ENCODE assay signal across 21 cellular contexts in genomic region chr2:161120775-161121174, GRCh38. TPM values are rescaled to one million over a fixed set of nuclear protein-coding genes. Genes with fewer than 3 reads are reported as not detected.
DNase-seq lines count a peak whose midpoint lies in the region; ATAC-seq and TF ChIP-seq lines count a peak whose summit lies in the region.
"Had no signal": no experiment of that assay in that cellular context is flagged by ENCODE, and none has a peak within 500 bp of the region (broad histone marks: within the 10 kb centered on the region; RNA-seq: fewer than 3 reads in every experiment).

No MANE protein-coding gene starts in this region.

- no peak overlapping the region for H2AK5ac ChIP-seq in IMR-90 (ENCODE audit: low read depth, low read length)
- no peak overlapping the region for H2AK5ac ChIP-seq in trophoblast cell (ENCODE audit: low read length)

- peaks cover 49% of the 10 kb centered on the region for H3K4me1 Mint-ChIP-seq in endodermal cell
- peaks cover 10% of the 10 kb centered on the region for H3K4me1 Mint-ChIP-seq in activated naive CD4-positive, alpha-beta T cell treated with anti-CD3 and anti-CD28 coated beads, Interleukin-2, amount 10 ng/mL, durations not matched to agents 7 days and 5 days

- H3K4me3 ChIP-seq in IMR-90 (ENCODE audit: insufficient read depth, low read depth, low read length) (no peak overlapping the region), endodermal cell (ENCODE audit: low read length) (no peak overlapping the region), trophoblast cell (ENCODE audit: low read depth, low read length) (no peak overlapping the region), prostate gland (no peak overlapping the region), testis (no peak overlapping the region), upper lobe of left lung (no peak overlapping the region)
- H3K4me3 ChIP-seq: BLaER1, GM12878, GM23248, HAP-1 had no signal

- H3K79me2 ChIP-seq in trophoblast cell (ENCODE audit: control insufficient read depth, insufficient read depth, low read length, poor library complexity), result no peaks in the 10 kb centered on the region

- no peaks in the 10 kb centered on the region for H3K36me3 ChIP-seq in IMR-90 (ENCODE audit: control insufficient read depth, insufficient read depth, low read length)
- no peaks in the 10 kb centered on the region for H3K36me3 ChIP-seq in endodermal cell (ENCODE audit: control insufficient read depth, insufficient read depth, low read length)
- H3K36me3 ChIP-seq in trophoblast cell (ENCODE audit: control insufficient read depth in 1 of 2, insufficient read depth in 2 of 2, low read length in 2 of 2), result no peaks in the 10 kb centered on the region
- H3K36me3 ChIP-seq in prostate gland, result no peaks in the 10 kb centered on the region
- no peaks in the 10 kb centered on the region for H3K36me3 ChIP-seq in testis (ENCODE audit: low read depth, missing control alignments)
- H3K36me3 ChIP-seq in upper lobe of left lung, result no peaks in the 10 kb centered on the region
- H3K36me3 ChIP-seq: BLaER1, HAP-1 had no signal

- H4K20me1 ChIP-seq in IMR-90 (ENCODE audit: insufficient read depth, low read length), result no peaks in the 10 kb centered on the region
- H4K20me1 ChIP-seq: BLaER1 had no signal

- TF ChIP-seq RAD21 in IMR-90 (IDR thresholded peaks at IDR 0.05; ENCODE audit: low read length), result no peak

- H3K79me1 ChIP-seq in IMR-90 (ENCODE audit: low read depth in 1 of 2, low read length in 2 of 2) (no peaks in the 10 kb centered on the region), trophoblast cell (ENCODE audit: low read length) (peaks cover 17% of the 10 kb centered on the region)

- no peak overlapping the region for H3K4ac ChIP-seq in IMR-90 (ENCODE audit: low read depth, low read length)
- no peak overlapping the region for H3K4ac ChIP-seq in trophoblast cell (ENCODE audit: low read depth, low read length)

- H2BK120ac ChIP-seq in IMR-90 (ENCODE audit: low read depth, low read length) (no peak overlapping the region), trophoblast cell (ENCODE audit: insufficient read depth, low read length, poor library complexity) (peak overlapping the region; percentile 58)

- H4K12ac ChIP-seq in trophoblast cell (ENCODE audit: low read depth, low read length), result no peak overlapping the region

- H3K9me3 ChIP-seq in IMR-90 (ENCODE audit: control insufficient read depth, insufficient read depth, low read length), result no peaks in the 10 kb centered on the region
- no peaks in the 10 kb centered on the region for H3K9me3 ChIP-seq in endodermal cell (ENCODE audit: control insufficient read depth, low read length)
- H3K9me3 ChIP-seq in trophoblast cell (ENCODE audit: insufficient read depth, low read depth, low read length), result no peaks in the 10 kb centered on the region
- H3K9me3 ChIP-seq in prostate gland, result no peaks in the 10 kb centered on the region
- no peaks in the 10 kb centered on the region for H3K9me3 ChIP-seq in testis
- H3K9me3 ChIP-seq in upper lobe of left lung, result no peaks in the 10 kb centered on the region
- H3K9me3 ChIP-seq: BLaER1, HAP-1 had no signal

- H2AK9ac ChIP-seq in IMR-90 (replicated peaks; ENCODE audit: low read depth, low read length, poor library complexity), result no peak overlapping the region

- peak overlapping the region; percentile 94 for H2BK12ac ChIP-seq in trophoblast cell (ENCODE audit: low read length)

- peaks cover 7% of the 10 kb centered on the region; the same call in 1 of the 2 replicates for H3K9me1 ChIP-seq in IMR-90 (ENCODE audit: insufficient read depth, low read length)

- no peaks in the 10 kb centered on the region for H3K9me3 Mint-ChIP-seq in endodermal cell
- H3K9me3 Mint-ChIP-seq in activated naive CD4-positive, alpha-beta T cell treated with anti-CD3 and anti-CD28 coated beads, Interleukin-2, amount 10 ng/mL, durations not matched to agents 7 days and 5 days, result no peaks in the 10 kb centered on the region
- H3K9me3 Mint-ChIP-seq: CD4-positive, CD25-positive, alpha-beta regulatory T cell; CD8-positive, alpha-beta T cell had no signal

- no peak overlapping the region for H3K18ac ChIP-seq in IMR-90 (ENCODE audit: low read depth, low read length)
- no peak overlapping the region for H3K18ac ChIP-seq in trophoblast cell (ENCODE audit: low read length)

- in situ Hi-C loops in IMR-90 (cut with MboI; ENCODE audit: low sequenced_read_pairs), result no loop called here

- H3K4me1 ChIP-seq in IMR-90 (ENCODE audit: control insufficient read depth, insufficient read depth, low read length), result peaks cover 11% of the 10 kb centered on the region; the same call in 1 of the 2 replicates
- H3K4me1 ChIP-seq in endodermal cell (ENCODE audit: control insufficient read depth, insufficient read depth, low read length), result peaks cover 2% of the 10 kb centered on the region
- peaks cover 3 to 7% of the 10 kb centered on the region in 2 experiments for H3K4me1 ChIP-seq in trophoblast cell (ENCODE audit: control insufficient read depth in 1 of 2, insufficient read depth in 2 of 2, low read length in 2 of 2)
- peaks cover 4% of the 10 kb centered on the region for H3K4me1 ChIP-seq in prostate gland (replicated peaks)
- peaks cover 15% of the 10 kb centered on the region for H3K4me1 ChIP-seq in testis
- peaks cover 14 to 18% (median 16%) of the 10 kb centered on the region in 4 donors for H3K4me1 ChIP-seq in upper lobe of left lung
- H3K4me1 ChIP-seq: HAP-1 had no signal

- H3K27ac ChIP-seq in IMR-90 (ENCODE audit: insufficient read depth, low read length), result no peak overlapping the region
- H3K27ac ChIP-seq in endodermal cell (ENCODE audit: low read depth, low read length), result no peak overlapping the region
- H3K27ac ChIP-seq in trophoblast cell (ENCODE audit: low read depth, low read length), result no peak overlapping the region
- H3K27ac ChIP-seq in prostate gland, result no peak overlapping the region
- H3K27ac ChIP-seq in testis, result no peak overlapping the region
- H3K27ac ChIP-seq in upper lobe of left lung, result no peak overlapping the region
- H3K27ac ChIP-seq: 22Rv1, BLaER1, C4-2B, GM23248 had no signal

- H3K36me3 Mint-ChIP-seq in endodermal cell (ENCODE audit: low read depth), result no peaks in the 10 kb centered on the region
- H3K36me3 Mint-ChIP-seq in activated naive CD4-positive, alpha-beta T cell treated with anti-CD3 and anti-CD28 coated beads, Interleukin-2, amount 10 ng/mL, durations not matched to agents 7 days and 5 days, result no peaks in the 10 kb centered on the region
- H3K36me3 Mint-ChIP-seq: CD4-positive, CD25-positive, alpha-beta regulatory T cell; CD8-positive, alpha-beta T cell had no signal

- H2BK15ac ChIP-seq in IMR-90 (ENCODE audit: low read depth, low read length), result no peak overlapping the region; the same call in 2 of the 3 replicates

- CTCF ChIA-PET in IMR-90 (lab: Yijun Ruan, JAX), result interaction anchor here (0.6 kb wide), 1 partner anchor 57 kb away, joined by 3 read pairs; no protein-coding TSS in a partner anchor
- CTCF ChIA-PET in activated naive CD4-positive, alpha-beta T cell treated with anti-CD3 and anti-CD28 coated beads, Interleukin-2, amount 10 ng/mL, durations not matched to agents 7 days and 5 days (lab: Charles Lee), result no interaction called here

- TF ChIP-seq POLR2A in IMR-90 (IDR thresholded peaks at IDR 0.05; ENCODE audit: low read depth, low read length) (no peak), prostate gland (IDR thresholded peaks at IDR 0.05) (no peak), testis (IDR thresholded peaks at IDR 0.05) (no peak), upper lobe of left lung (IDR thresholded peaks at IDR 0.05) (no peak)

- no peak overlapping the region for H2BK20ac ChIP-seq in IMR-90 (ENCODE audit: low read depth, low read length)

- H4K5ac ChIP-seq in IMR-90 (ENCODE audit: low read depth, low read length), result no peak overlapping the region

- DNase-seq in ELF-1 (ENCODE audit: low read depth, low spot score), result peak; percentile 19
- DNase-seq in IMR-90, result no peak
- peak; percentile 77 for DNase-seq in endodermal cell
- no peak for DNase-seq in trophoblast cell
- DNase-seq in prostate gland (ENCODE audit: low spot score), result no peak
- DNase-seq in testis, result no peak
- no peak for DNase-seq in upper lobe of left lung
- DNase-seq in activated naive CD4-positive, alpha-beta T cell treated with anti-CD3 and anti-CD28 coated beads, Interleukin-2, amount 10 ng/mL, durations not matched to agents 7 days and 5 days, result no peak
- DNase-seq: Caco-2; CD4-positive, CD25-positive, alpha-beta regulatory T cell; CD8-positive, alpha-beta T cell; DMS153; DND-41; GDM1; GM23248 had no signal

- TF ChIP-seq EP300 in upper lobe of left lung (IDR thresholded peaks at IDR 0.05), result no peak

- H3K27me3 ChIP-seq in IMR-90 (ENCODE audit: control insufficient read depth, insufficient read depth, low read length), result no peaks in the 10 kb centered on the region
- H3K27me3 ChIP-seq in endodermal cell (ENCODE audit: control insufficient read depth, insufficient read depth, low read length, poor library complexity, severe bottlenecking), result peaks cover 4% of the 10 kb centered on the region
- H3K27me3 ChIP-seq in trophoblast cell (ENCODE audit: insufficient read depth, low read length), result no peaks in the 10 kb centered on the region
- no peaks in the 10 kb centered on the region for H3K27me3 ChIP-seq in prostate gland (replicated peaks; ENCODE audit: insufficient read depth)
- H3K27me3 ChIP-seq in testis, result no peaks in the 10 kb centered on the region
- no peaks in the 10 kb centered on the region for H3K27me3 ChIP-seq in upper lobe of left lung
- H3K27me3 ChIP-seq: BLaER1 had no signal

- H3K9ac ChIP-seq in IMR-90 (ENCODE audit: low read depth, low read length) (no peak overlapping the region), endodermal cell (ENCODE audit: extremely low read depth, low read length, poor library complexity, severe bottlenecking) (no peak overlapping the region), trophoblast cell (ENCODE audit: low read length) (no peak overlapping the region)
- H3K9ac ChIP-seq: BLaER1, GM23248 had no signal

- H2AFZ ChIP-seq in IMR-90 (replicated peaks; ENCODE audit: low read length, poor library complexity) (peak overlapping the region; percentile 62), trophoblast cell (ENCODE audit: insufficient read depth, low read length, poor library complexity) (no peak overlapping the region)
- H2AFZ ChIP-seq: GM23248 had no signal

- peaks cover 19% of the 10 kb centered on the region for H3K27me3 Mint-ChIP-seq in endodermal cell (ENCODE audit: insufficient read depth)
- no peaks in the 10 kb centered on the region for H3K27me3 Mint-ChIP-seq in activated naive CD4-positive, alpha-beta T cell treated with anti-CD3 and anti-CD28 coated beads, Interleukin-2, amount 10 ng/mL, durations not matched to agents 7 days and 5 days
- H3K27me3 Mint-ChIP-seq: B cell; CD4-positive, CD25-positive, alpha-beta regulatory T cell had no signal

- H4K8ac ChIP-seq in IMR-90 (ENCODE audit: low read depth in 2 of 2, low read length in 2 of 2) (no peak overlapping the region), trophoblast cell (ENCODE audit: low read depth, low read length) (no peak overlapping the region)

- H3K14ac ChIP-seq in IMR-90 (replicated peaks; ENCODE audit: low read depth, low read length), result no peak overlapping the region
- H3K14ac ChIP-seq in trophoblast cell (ENCODE audit: low read length), result no peak overlapping the region

- no peak overlapping the region for H2BK5ac ChIP-seq in IMR-90 (ENCODE audit: low read depth, low read length, poor library complexity, severe bottlenecking)
- no peak overlapping the region for H2BK5ac ChIP-seq in trophoblast cell (ENCODE audit: low read depth, low read length, poor library complexity)

- H3K4me3 Mint-ChIP-seq in endodermal cell, result no peak overlapping the region
- H3K4me3 Mint-ChIP-seq in activated naive CD4-positive, alpha-beta T cell treated with anti-CD3 and anti-CD28 coated beads, Interleukin-2, amount 10 ng/mL, durations not matched to agents 7 days and 5 days, result no peak overlapping the region
- H3K4me3 Mint-ChIP-seq: B cell; CD4-positive, CD25-positive, alpha-beta regulatory T cell; CD8-positive, alpha-beta T cell had no signal

- no TSS peak for BruUV-seq in IMR-90 (replicated peaks; lab: Mats Ljungman, UMichigan)

- H3K23ac ChIP-seq in IMR-90 (ENCODE audit: low read depth, low read length) (no peak overlapping the region), trophoblast cell (ENCODE audit: low read length) (no peak overlapping the region)

- POLR2A ChIA-PET in IMR-90 (lab: Charles Lee; ENCODE audit: unreplicated experiment), result no interaction called here

- intact Hi-C loops in IMR-90 (cut with micrococcal nuclease), result no loop called here
- intact Hi-C loops in prostate gland (cut with DNase I), result no loop called here
- intact Hi-C loops in testis (cut with DNase I; ENCODE audit: low total_unique reads), result no loop called here

- no peak overlapping the region for H4K91ac ChIP-seq in IMR-90 (ENCODE audit: insufficient read depth, low read depth, low read length)
- H4K91ac ChIP-seq in trophoblast cell (ENCODE audit: low read depth, low read length), result no peak overlapping the region

- no peak for ATAC-seq in IMR-90 (ENCODE audit: low read depth)
- ATAC-seq in upper lobe of left lung (ENCODE audit: low FRiP score in 2 of 2), result no peak
- ATAC-seq: CD8-positive, alpha-beta T cell; GM12878 had no signal

- dilution Hi-C loops in IMR-90 (cut with HindIII; ENCODE audit: low sequenced_read_pairs, unreplicated experiment), result no loop called here

- H3K56ac ChIP-seq in IMR-90 (ENCODE audit: extremely low read depth, insufficient read depth, low read length), result no peak overlapping the region

- WGBS in IMR-90 (ENCODE audit: extremely low coverage in 2 of 2, insufficient read length in 1 of 2), 2 experiments, result no CpG with 5 or more reads among the region's 6 CpGs
- WGBS in endodermal cell (ENCODE audit: insufficient coverage in 1 of 2, insufficient read length in 1 of 2), 2 experiments, result 35 to 40% methylated on average over 2 to 6 of the region's 6 CpGs
- no CpG with 5 or more reads among the region's 6 CpGs for WGBS in trophoblast cell (ENCODE audit: extremely low coverage, insufficient coverage, insufficient read length)
- WGBS in prostate gland, result 92% methylated on average over 6 of the region's 6 CpGs
- 88 to 91% methylated on average over 6 of the region's 6 CpGs for WGBS in testis, 2 donors
- 86 to 96% methylated on average over 6 of the region's 6 CpGs for WGBS in upper lobe of left lung, 2 donors

- H3K27ac Mint-ChIP-seq in endodermal cell, result no peak overlapping the region
- no peak overlapping the region for H3K27ac Mint-ChIP-seq in activated naive CD4-positive, alpha-beta T cell treated with anti-CD3 and anti-CD28 coated beads, Interleukin-2, amount 10 ng/mL, durations not matched to agents 7 days and 5 days
- H3K27ac Mint-ChIP-seq: B cell; CD8-positive, alpha-beta T cell had no signal

- no peak overlapping the region for H3K4me2 ChIP-seq in IMR-90 (ENCODE audit: low read depth, low read length)
- no peak overlapping the region for H3K4me2 ChIP-seq in trophoblast cell (ENCODE audit: low read length)
- H3K4me2 ChIP-seq: BLaER1 had no signal

- TF ChIP-seq CTCF in IMR-90 (conservative IDR thresholded peaks at IDR 0.05; ENCODE audit: low read depth, low read length) (no peak), endodermal cell (conservative IDR thresholded peaks at IDR 0.05) (no peak), prostate gland (IDR thresholded peaks at IDR 0.05) (no peak), testis (IDR thresholded peaks at IDR 0.05) (no peak), upper lobe of left lung (IDR thresholded peaks at IDR 0.05) (no peak)

RNA-seq across cellular contexts. Expression of gene TANK, which starts 39.5 kb away (rescaled TPM):
- 41.9 and 46.4 TPM in 2 replicates for total RNA-seq in IMR-90 (2012; rRNA removed)
- 24.8 and 25.4 TPM in 2 replicates for polyA plus RNA-seq in IMR-90 (2012; rRNA removed)
- polyA plus RNA-seq in IMR-90 (2012; cell fraction: cytosol; rRNA removed), result 8.1 and 12.2 TPM in 2 replicates
- 5.6 and 36.1 TPM in 2 replicates for polyA plus RNA-seq in IMR-90 (2012; cell fraction: nucleus; rRNA removed; ENCODE audit: low replicate concordance)
- 10 to 100 TPM; 22.4 to 33.2 TPM for total RNA-seq in endodermal cell
- polyA plus RNA-seq in endodermal cell (2013, experiment 1 of 2), result 34.7 TPM
- polyA plus RNA-seq in endodermal cell (2013, experiment 2 of 2), result 30.8 TPM
- 73.9 and 77.5 TPM in 2 replicates for polyA plus RNA-seq in trophoblast cell (2013)
- 10 to 100 TPM; 50.4 to 51.0 TPM for total RNA-seq in prostate gland
- 10 to 100 TPM; 52.8 to 63.6 TPM for total RNA-seq in testis
- 34.7 TPM for polyA plus RNA-seq in testis (ENCODE audit: insufficient read depth, low read depth, low replicate concordance)
- total RNA-seq in upper lobe of left lung, result 100 to 1,000 TPM in 2 of 6 donors, 10 to 100 TPM in 4; 41.9 to 214 (median 75.0) TPM

Comparison
In these comparisons a context has a peak if more than half of its experiments do, and no peak if none do; other contexts are left out.
1. DNase-seq: peak in ELF-1 (single experiment) and endodermal cell (single experiment); none in IMR-90 (single experiment), trophoblast cell (0 of 2), prostate gland (single experiment), testis (single experiment), upper lobe of left lung (0 of 2) and activated naive CD4-positive, alpha-beta T cell treated with anti-CD3 and anti-CD28 coated beads, Interleukin-2, amount 10 ng/mL, durations not matched to agents 7 days and 5 days (single experiment).